In genomic region chr4:76206222-76206942, GRCh38 we compare ENCODE assay signal across 12 cellular contexts. TPM values are rescaled to one million over a fixed set of nuclear protein-coding genes. Genes with fewer than 3 reads are reported as not detected.
DNase-seq lines count a peak whose midpoint lies in the region; TF ChIP-seq lines count a peak whose summit lies in the region.
"Had no signal": no experiment of that assay in that cellular context is flagged by ENCODE, and none has a peak within 500 bp of the region (broad histone marks: within the 10 kb centered on the region; RNA-seq: fewer than 3 reads in every experiment).

No MANE protein-coding gene starts in this region.

- DNase-seq in stomach (no peak), activated gamma-delta T cell (lab: John Stamatoyannopoulos, UW) (no peak), glomerular visceral epithelial cell (ENCODE audit: extremely low spot score) (no peak), COLO668 (lab: John Stamatoyannopoulos, UW; ENCODE audit: unreplicated experiment) (no peak), mucosa of gallbladder (ENCODE audit: low spot score) (no peak)
- DNase-seq: Caco-2; NCI-H2107; stimulated activated naive CD8-positive, alpha-beta T cell treated with anti-CD3 and anti-CD28 coated beads, Interleukin-15, Interleukin-2, amounts not matched to agents 100 U/mL and 50 U/mL, for 24 hours had no signal

- H3K9me3 ChIP-seq in HEK293 (ENCODE audit: control insufficient read depth, insufficient read depth, low read depth, low read length) (no peaks in the 10 kb centered on the region), stomach (no peaks in the 10 kb centered on the region)
- H3K9me3 ChIP-seq: Caco-2 had no signal

- H3K27me3 Mint-ChIP-seq in brain: no peaks in the 10 kb centered on the region

- no peaks in the 10 kb centered on the region for H3K9me3 Mint-ChIP-seq in brain
- H3K9me3 Mint-ChIP-seq: activated naive CD4-positive, alpha-beta T cell treated with anti-CD3 and anti-CD28 coated beads, Interleukin-2, amount 50 U/mL, for 72 hours had no signal

- H3K4me3 ChIP-seq in HEK293 (ENCODE audit: low read depth, low read length): no peak overlapping the region
- no peak overlapping the region for H3K4me3 ChIP-seq in stomach

- H3K27ac Mint-ChIP-seq in brain: peak overlapping the region; percentile 50 to 97 (median 73)
- H3K27ac Mint-ChIP-seq: activated naive CD4-positive, alpha-beta T cell treated with anti-CD3 and anti-CD28 coated beads, Interleukin-2, amount 50 U/mL, for 72 hours had no signal

- H3K36me3 ChIP-seq in HEK293 (ENCODE audit: control insufficient read depth in 2 of 2, insufficient read depth in 1 of 2, low read length in 2 of 2) (no peaks in the 10 kb centered on the region), stomach (no peaks in the 10 kb centered on the region)

- POLR2A ChIA-PET in HEK293 (lab: Yijun Ruan, JAX): no interaction called here

- H3K27me3 ChIP-seq in layer of hippocampus (ENCODE audit: control insufficient read depth, insufficient read depth, low read length) (no peaks in the 10 kb centered on the region), stomach (no peaks in the 10 kb centered on the region)

- TF ChIP-seq POLR2A in stomach (IDR thresholded peaks at IDR 0.05): no peak

- peaks cover 31% of the 10 kb centered on the region for H3K36me3 Mint-ChIP-seq in brain
- H3K36me3 Mint-ChIP-seq: activated naive CD4-positive, alpha-beta T cell treated with anti-CD3 and anti-CD28 coated beads, Interleukin-2, amount 50 U/mL, for 72 hours had no signal

- intact Hi-C loops in stomach (cut with DNase I; ENCODE audit: low total_unique reads): no loop called here

- no peak overlapping the region for H3K27ac ChIP-seq in HEK293 (ENCODE audit: extremely low read depth, low read depth, low read length)
- H3K27ac ChIP-seq in layer of hippocampus (ENCODE audit: low read depth, low read length): peak overlapping the region; percentile 69
- peak overlapping the region; percentile 69 to 99 (median 96) for H3K27ac ChIP-seq in stomach

- peak overlapping the region; percentile 1 to 76 (median 53) for H3K4me3 Mint-ChIP-seq in brain

- 43 to 63% (median 47%) methylated on average over 7 of the region's 7 CpGs for WGBS in stomach, 5 donors

- TF ChIP-seq CTCF in HEK293 (tag by site-specific recombination; IDR thresholded peaks at IDR 0.05) (no peak), brain (conservative IDR thresholded peaks at IDR 0.05) (no peak), stomach (IDR thresholded peaks at IDR 0.05) (no peak)

- peaks cover 93% of the 10 kb centered on the region for H3K4me1 Mint-ChIP-seq in brain

- H3K4me1 ChIP-seq in HEK293 (ENCODE audit: control insufficient read depth, insufficient read depth, low read length) (no peaks in the 10 kb centered on the region), stomach (peaks cover 72 to 99% (median 90%) of the 10 kb centered on the region in 4 donors)

- CTCF ChIA-PET in HEK293 (lab: Yijun Ruan, JAX): interaction anchor here (0.8 kb wide), 1 partner anchor 26 kb away, joined by 3 read pairs; no protein-coding TSS in a partner anchor

- TF ChIP-seq EP300 in stomach (IDR thresholded peaks at IDR 0.05): no peak

TF ChIP-seq in HEK293, 187 proteins besides CTCF, POLR2A, EP300 and RAD21:
- TF ChIP-seq ATF2 (tag by site-specific recombination; IDR thresholded peaks at IDR 0.05; ENCODE audit: low read depth): peak; percentile 76
- TF ChIP-seq ZNF513 (tag by site-specific recombination; IDR thresholded peaks at IDR 0.05): no peak
- TF ChIP-seq PRDM6 (tag by site-specific recombination; IDR thresholded peaks at IDR 0.05): 0 out of 2 replicates have a peak, but pooled peaks have one; percentile 45
- TF ChIP-seq TCF7L2 (IDR thresholded peaks at IDR 0.05; ENCODE audit: borderline replicate concordance, low read depth, low read length): peak; percentile 54; the same call in 1 of the 2 replicates
- TF ChIP-seq ZBTB21 (tag by site-specific recombination; IDR thresholded peaks at IDR 0.05): no peak
- TF ChIP-seq ZNF433 (tag by site-specific recombination; IDR thresholded peaks at IDR 0.05; ENCODE audit: low read depth): no peak
- no peak for TF ChIP-seq ZNF544 (tag by site-specific recombination; IDR thresholded peaks at IDR 0.05)
- no peak for TF ChIP-seq ZFHX2 (tag by site-specific recombination; conservative IDR thresholded peaks at IDR 0.05)
- no peak for TF ChIP-seq ZFP37 (tag by site-specific recombination; IDR thresholded peaks at IDR 0.05)
TF ChIP-seq in HEK293: peak in this region for 3.

RNA-seq across cellular contexts. Expression of gene SCARB2, which starts 7.2 kb away (rescaled TPM):
- polyA plus RNA-seq in brain (ENCODE audit: insufficient read depth, low read depth, low replicate concordance) (99.5 TPM), stomach (10 to 100 TPM; 30.4 to 55.3 (median 42.7) TPM)
- total RNA-seq in stomach (100 to 1,000 TPM in 3 of 5 donors, 10 to 100 TPM in 2; 84.0 to 293 (median 161) TPM), mucosa of gallbladder (213 TPM)

RNA-seq across cellular contexts. Expression of gene FAM47E, which starts 45.1 kb away (rescaled TPM):
- 4.5 TPM for polyA plus RNA-seq in brain (ENCODE audit: insufficient read depth, low read depth, low replicate concordance)
- total RNA-seq in stomach: 1 to 10 TPM in 3 of 5 donors, under 1 TPM in 1, not detected in 1; under 0.01 to 9.5 (median 5.6) TPM
- polyA plus RNA-seq in stomach: 10 to 100 TPM in 1 of 3 donors, 1 to 10 TPM in 2; 6.2 to 10.8 (median 6.5) TPM
- 13.8 TPM for total RNA-seq in mucosa of gallbladder
- total RNA-seq: activated naive CD4-positive, alpha-beta T cell treated with anti-CD3 and anti-CD28 coated beads, Interleukin-2, amount 50 U/mL, for 72 hours had no signal

RNA-seq across cellular contexts. Expression of gene NUP54, which starts 58.2 kb away (rescaled TPM):
- polyA plus RNA-seq in brain (ENCODE audit: insufficient read depth, low read depth, low replicate concordance) (10.9 TPM), stomach (10 to 100 TPM; 14.2 to 21.8 (median 21.5) TPM)
- total RNA-seq in stomach (10 to 100 TPM in 3 of 5 donors, 1 to 10 TPM in 2; 9.3 to 87.6 (median 10.3) TPM), mucosa of gallbladder (23.5 TPM)
